1 cellular context compared by ENCODE assay signal in genomic region chr17:35947156-35947585, GRCh38.
TF ChIP-seq lines count a peak whose summit lies in the region.

No MANE protein-coding gene starts in this region.

TF ChIP-seq in IMR-90, 13 proteins besides CTCF, POLR2A, EP300 and RAD21:
- TF ChIP-seq SMC3 (IDR thresholded peaks at IDR 0.05; ENCODE audit: low read depth, low read length), result peak; percentile 27; the same call in 1 of the 2 replicates
- TF ChIP-seq BHLHE40 (IDR thresholded peaks at IDR 0.05; ENCODE audit: low read depth, low read length), result no peak
